Comparison of ENCODE assay signal across 1 cellular context in genomic region chr7:103347507-103348267, GRCh38.
TF ChIP-seq lines count a peak whose summit lies in the region.

Gene PSMC2, plus strand, starts transcription at chr7:103347643. Its CDS starts 69 bp downstream, at chr7:103347712.

TF ChIP-seq in HepG2, 621 proteins besides CTCF, POLR2A, EP300 and RAD21 (continued from another document and continues in another):
- TF ChIP-seq RERE (CRISPR knock-in tag; IDR thresholded peaks at IDR 0.05; ENCODE audit: low read depth), result no peak
- 0 out of 2 replicates have a peak, but pooled peaks have one; percentile 55 for TF ChIP-seq ZNF224 (CRISPR knock-in tag; IDR thresholded peaks at IDR 0.05)
- TF ChIP-seq ATF4 (CRISPR knock-in tag; IDR thresholded peaks at IDR 0.05), result no peak
- TF ChIP-seq ZNF563 (CRISPR knock-in tag; IDR thresholded peaks at IDR 0.05), result peak; percentile 59; the same call in 1 of the 2 replicates
- TF ChIP-seq PRDM10 (CRISPR knock-in tag; IDR thresholded peaks at IDR 0.05; ENCODE audit: low read depth), result peak; percentile 66
- no peak for TF ChIP-seq ZBTB7A (CRISPR knock-in tag; IDR thresholded peaks at IDR 0.05)
- peak; percentile 43; the same call in 1 of the 2 replicates for TF ChIP-seq ZNF142 (CRISPR knock-in tag; IDR thresholded peaks at IDR 0.05)
- no peak for TF ChIP-seq AGO1 (IDR thresholded peaks at IDR 0.05; ENCODE audit: low read depth, low read length, poor library complexity, severe bottlenecking)
- peak; percentile 55; the same call in 1 of the 2 replicates for TF ChIP-seq TFDP2 (CRISPR knock-in tag; IDR thresholded peaks at IDR 0.05)
- no peak for TF ChIP-seq ARNT (IDR thresholded peaks at IDR 0.05)
- TF ChIP-seq ZHX1 (CRISPR knock-in tag; IDR thresholded peaks at IDR 0.05; ENCODE audit: low read depth), result no peak
- no peak for TF ChIP-seq ZNF678 (CRISPR knock-in tag; IDR thresholded peaks at IDR 0.05)
- TF ChIP-seq HOMEZ (CRISPR knock-in tag; IDR thresholded peaks at IDR 0.05; ENCODE audit: low read depth), result no peak
- TF ChIP-seq DMTF1 (CRISPR knock-in tag; IDR thresholded peaks at IDR 0.05), result no peak
- TF ChIP-seq NR1H2 (CRISPR knock-in tag; IDR thresholded peaks at IDR 0.05; ENCODE audit: borderline replicate concordance, low read depth), result no peak
- TF ChIP-seq ZNF10 (CRISPR knock-in tag; IDR thresholded peaks at IDR 0.05; ENCODE audit: borderline replicate concordance, low read depth), result no peak
- peak; percentile 54 for TF ChIP-seq CEBPG (CRISPR knock-in tag; IDR thresholded peaks at IDR 0.05)
- TF ChIP-seq TFE3 (CRISPR knock-in tag; IDR thresholded peaks at IDR 0.05), result no peak; the same call in 1 of the 2 replicates
- TF ChIP-seq PHF8 (CRISPR knock-in tag; IDR thresholded peaks at IDR 0.05), result peak; percentile 91
- no peak for TF ChIP-seq ZNF746 (CRISPR knock-in tag; IDR thresholded peaks at IDR 0.05)
- TF ChIP-seq POGZ (CRISPR knock-in tag; IDR thresholded peaks at IDR 0.05), result peak; percentile 53
- TF ChIP-seq ZNF354B (CRISPR knock-in tag; IDR thresholded peaks at IDR 0.05), result no peak
- TF ChIP-seq ZNF75D (CRISPR knock-in tag; IDR thresholded peaks at IDR 0.05; ENCODE audit: borderline replicate concordance), result no peak
- peak; percentile 78 for TF ChIP-seq YY1 (IDR thresholded peaks at IDR 0.05; ENCODE audit: insufficient read depth, insufficient replicate concordance, low read depth, low read length)
- TF ChIP-seq CCDC6 (CRISPR knock-in tag; IDR thresholded peaks at IDR 0.05), result no peak
